14 cellular contexts compared by ENCODE assay signal in genomic region chr4:116016201-116016600, GRCh38.
DNase-seq lines count a peak whose midpoint lies in the region; TF ChIP-seq lines count a peak whose summit lies in the region.
"Had no signal": no experiment of that assay in that cellular context is flagged by ENCODE, and none has a peak within 500 bp of the region (broad histone marks: within the 10 kb centered on the region; RNA-seq: fewer than 3 reads in every experiment).

No MANE protein-coding gene starts in this region.

- H3K4me1 ChIP-seq in breast epithelium (no peaks in the 10 kb centered on the region), osteoblast (ENCODE audit: insufficient read depth, low read length) (no peaks in the 10 kb centered on the region)

- TF ChIP-seq POLR2A in breast epithelium (IDR thresholded peaks at IDR 0.05), result no peak

- intact Hi-C loops in breast epithelium (cut with DNase I; ENCODE audit: low total_unique reads), result no loop called here

- H3K79me2 ChIP-seq in osteoblast (ENCODE audit: insufficient read depth, low read length), result no peaks in the 10 kb centered on the region

- H3K27me3 ChIP-seq in breast epithelium (no peaks in the 10 kb centered on the region), osteoblast (ENCODE audit: insufficient read depth, low read length) (no peaks in the 10 kb centered on the region)

- peaks cover 35 to 64% of the 10 kb centered on the region in 2 donors for H3K9me3 ChIP-seq in breast epithelium
- peaks cover 12% of the 10 kb centered on the region for H3K9me3 ChIP-seq in osteoblast (ENCODE audit: low read depth, low read length)

- no peak overlapping the region for H2AFZ ChIP-seq in osteoblast (ENCODE audit: low read length)

- H4K20me1 ChIP-seq in osteoblast (ENCODE audit: insufficient read depth, low read length), result no peaks in the 10 kb centered on the region

- H3K27ac ChIP-seq in breast epithelium (peak overlapping the region; percentile 58 to 63), osteoblast (ENCODE audit: low read depth, low read length) (no peak overlapping the region)
- H3K27ac ChIP-seq: SK-N-MC had no signal

- H3K4me3 ChIP-seq in breast epithelium (no peak overlapping the region), skeletal muscle cell (ENCODE audit: low read depth, low read length) (no peak overlapping the region), osteoblast (ENCODE audit: insufficient read depth, low read length) (no peak overlapping the region)
- H3K4me3 ChIP-seq: SK-N-MC had no signal

- DNase-seq in HK-2 (ENCODE audit: unreplicated experiment), result peak; percentile 8
- peak; percentile 62 to 86 for DNase-seq in NOMO-1 (lab: John Stamatoyannopoulos, UW; ENCODE audit: unreplicated experiment in 2 of 2)
- peak; percentile 48 to 56 for DNase-seq in breast epithelium (ENCODE audit: low spot score in 2 of 2)
- DNase-seq in skeletal muscle cell (ENCODE audit: low read depth), result peak; percentile 56
- DNase-seq in NCI-H345 (lab: John Stamatoyannopoulos, UW), result no peak
- no peak for DNase-seq in occipital lobe (lab: John Stamatoyannopoulos, UW)
- DNase-seq in osteoblast (ENCODE audit: insufficient read length, low spot score, missing footprints), result no peak
- DNase-seq: activated CD4-positive, alpha-beta memory T cell treated with anti-CD3 and anti-CD28 coated beads, Interleukin-2, amount 10 ng/mL, durations not matched to agents 7 days and 5 days; activated naive CD4-positive, alpha-beta T cell treated with anti-CD3 and anti-CD28 coated beads, Interleukin-2, amount 50 U/mL, for 16 hours; effector CD8-positive, alpha-beta T cell; hippocampal formation; NCI-H1694 treated with DMSO at 0.1 percent for 48 hours; small intestine had no signal

- no peak for TF ChIP-seq CTCF in breast epithelium (IDR thresholded peaks at IDR 0.05)
- no peak for TF ChIP-seq CTCF in osteoblast (IDR thresholded peaks at IDR 0.05; ENCODE audit: extremely low read depth, low read depth, low read length)

- H3K36me3 ChIP-seq in breast epithelium (peaks cover 4% of the 10 kb centered on the region), osteoblast (ENCODE audit: insufficient read depth, low read length) (no peaks in the 10 kb centered on the region)

- no peak overlapping the region for H3K4me2 ChIP-seq in osteoblast (ENCODE audit: insufficient read depth, low read length)

Comparison
In these comparisons a context has a peak if more than half of its experiments do, and no peak if none do; other contexts are left out.
1. DNase-seq: peak in HK-2 (single experiment), NOMO-1 (2 of 2), breast epithelium (2 of 2) and skeletal muscle cell (single experiment); none in NCI-H345 (single experiment), occipital lobe (single experiment) and osteoblast (single experiment).